32 cellular contexts compared by ENCODE assay signal in genomic region chr3:190456779-190457178, GRCh38. TPM values are rescaled to one million over a fixed set of nuclear protein-coding genes. Genes with fewer than 3 reads are reported as not detected.
"Had no signal": no experiment of that assay in that cellular context is flagged by ENCODE, and none has a peak within 500 bp of the region (broad histone marks: within the 10 kb centered on the region; RNA-seq: fewer than 3 reads in every experiment).

No MANE protein-coding gene starts in this region.

- H2AFZ ChIP-seq: hepatocyte, neural progenitor cell had no signal

- H3K9me3 ChIP-seq: colonic mucosa, gastroesophageal sphincter, lower lobe of right lung, spleen, testis, transverse colon had no signal

- ATAC-seq: activated naive CD8-positive, alpha-beta T cell treated with anti-CD3 and anti-CD28 coated beads, Interleukin-2, amount 50 U/mL, for 24 hours; gastroesophageal sphincter; left lobe of liver; lower lobe of right lung; natural killer cell; right cardiac atrium; T-helper 17 cell had no signal

- DNase-seq: activated CD4-positive, alpha-beta memory T cell treated with anti-CD3 and anti-CD28 coated beads, Interleukin-2, amount 10 ng/mL, durations not matched to agents 7 days and 5 days; activated CD4-positive, alpha-beta T cell treated with anti-CD3 and anti-CD28 coated beads, Interleukin-2, amount 10 ng/mL, durations not matched to agents 24 days and 14 days; activated CD4-positive, CD25-positive, alpha-beta regulatory T cell treated with anti-CD3 and anti-CD28 coated beads, Interleukin-2, amount 50 U/mL, for 72 hours; activated CD8-positive, alpha-beta memory T cell treated with anti-CD3 and anti-CD28 coated beads, Interleukin-2, amount 50 U/mL, for 48 hours; activated gamma-delta T cell; activated naive CD8-positive, alpha-beta T cell treated with anti-CD3 and anti-CD28 coated beads, Interleukin-2, amount 50 U/mL, for 24 hours; activated T-cell treated with anti-CD3 and anti-CD28 coated beads, Interleukin-2, amount 50 U/mL, for 24 hours; amygdala; colonic mucosa; effector CD8-positive, alpha-beta T cell; erythroblast; kidney; lower lobe of right lung; mesendoderm; natural killer cell; occipital lobe; right cardiac atrium; spleen; stimulated activated CD4-positive, alpha-beta T cell treated with anti-CD3 and anti-CD28 coated beads, Interleukin-2, amount 100 ng/mL, for 48 hours; stimulated activated naive CD4-positive, alpha-beta T cell treated with Interleukin-2 at 50 U/mL for 16 hours; T-helper 17 cell; testis; transverse colon had no signal

- H3K36me3 Mint-ChIP-seq: activated naive CD4-positive, alpha-beta T cell treated with anti-CD3 and anti-CD28 coated beads, Interleukin-2, amount 50 U/mL, for 24 hours; natural killer cell; neural progenitor cell had no signal

- H3K27me3 ChIP-seq: colonic mucosa, gastroesophageal sphincter, hepatocyte, neural progenitor cell, spleen, testis, transverse colon had no signal

- H3K4me3 ChIP-seq: colonic mucosa, gastroesophageal sphincter, hepatocyte, lower lobe of right lung, neural progenitor cell, spleen, testis, transverse colon had no signal

- H3K4me1 Mint-ChIP-seq: activated CD4-positive, alpha-beta memory T cell treated with anti-CD3 and anti-CD28 coated beads, Interleukin-2, amount 10 ng/mL, durations not matched to agents 7 days and 5 days; activated CD4-positive, alpha-beta T cell treated with anti-CD3 and anti-CD28 coated beads, Interleukin-2, amount 10 ng/mL, durations not matched to agents 24 days and 14 days; activated naive CD4-positive, alpha-beta T cell treated with anti-CD3 and anti-CD28 coated beads, Interleukin-2, amount 50 U/mL, for 24 hours; activated naive CD8-positive, alpha-beta T cell treated with anti-CD3 and anti-CD28 coated beads, Interleukin-2, amount 50 U/mL, for 24 hours; natural killer cell; neural progenitor cell had no signal

- H3K4me2 ChIP-seq: hepatocyte, neural progenitor cell had no signal

- H3K9me3 Mint-ChIP-seq: activated CD4-positive, alpha-beta memory T cell treated with anti-CD3 and anti-CD28 coated beads, Interleukin-2, amount 10 ng/mL, durations not matched to agents 7 days and 5 days; activated CD4-positive, alpha-beta T cell treated with anti-CD3 and anti-CD28 coated beads, Interleukin-2, amount 10 ng/mL, durations not matched to agents 24 days and 14 days; activated naive CD4-positive, alpha-beta T cell treated with anti-CD3 and anti-CD28 coated beads, Interleukin-2, amount 50 U/mL, for 24 hours; activated naive CD8-positive, alpha-beta T cell treated with anti-CD3 and anti-CD28 coated beads, Interleukin-2, amount 50 U/mL, for 24 hours; activated T-cell treated with anti-CD3 and anti-CD28 coated beads, Interleukin-2, amount 50 U/mL, for 24 hours; neural progenitor cell had no signal

- H3K4me1 ChIP-seq: colonic mucosa, gastroesophageal sphincter, lower lobe of right lung, neural progenitor cell, spleen, testis, transverse colon had no signal

- H3K9ac ChIP-seq: neural progenitor cell had no signal

- H3K36me3 ChIP-seq: colonic mucosa, gastroesophageal sphincter, lower lobe of right lung, neural progenitor cell, spleen, transverse colon had no signal

- H3K79me2 ChIP-seq: hepatocyte had no signal

- H3K27ac ChIP-seq: colonic mucosa, gastroesophageal sphincter, hepatocyte, lower lobe of right lung, neural progenitor cell, spleen, testis, transverse colon had no signal

- H3K4me3 Mint-ChIP-seq: activated CD4-positive, alpha-beta memory T cell treated with anti-CD3 and anti-CD28 coated beads, Interleukin-2, amount 10 ng/mL, durations not matched to agents 7 days and 5 days; activated CD4-positive, alpha-beta T cell treated with anti-CD3 and anti-CD28 coated beads, Interleukin-2, amount 10 ng/mL, durations not matched to agents 24 days and 14 days; activated naive CD4-positive, alpha-beta T cell treated with anti-CD3 and anti-CD28 coated beads, Interleukin-2, amount 50 U/mL, for 24 hours; activated naive CD8-positive, alpha-beta T cell treated with anti-CD3 and anti-CD28 coated beads, Interleukin-2, amount 50 U/mL, for 24 hours; activated T-cell treated with anti-CD3 and anti-CD28 coated beads, Interleukin-2, amount 50 U/mL, for 24 hours; natural killer cell; neural progenitor cell; T-helper 17 cell had no signal

- FAIRE-seq: endometrium, kidney had no signal

- H3K27ac Mint-ChIP-seq: activated CD4-positive, alpha-beta memory T cell treated with anti-CD3 and anti-CD28 coated beads, Interleukin-2, amount 10 ng/mL, durations not matched to agents 7 days and 5 days; activated CD4-positive, alpha-beta T cell treated with anti-CD3 and anti-CD28 coated beads, Interleukin-2, amount 10 ng/mL, durations not matched to agents 24 days and 14 days; activated naive CD4-positive, alpha-beta T cell treated with anti-CD3 and anti-CD28 coated beads, Interleukin-2, amount 50 U/mL, for 24 hours; activated naive CD8-positive, alpha-beta T cell treated with anti-CD3 and anti-CD28 coated beads, Interleukin-2, amount 50 U/mL, for 24 hours; activated T-cell treated with anti-CD3 and anti-CD28 coated beads, Interleukin-2, amount 50 U/mL, for 24 hours; natural killer cell; neural progenitor cell; T-helper 17 cell had no signal

RNA-seq across cellular contexts. Expression of gene TMEM207, which starts 7.1 kb away (rescaled TPM):
- total RNA-seq: activated CD4-positive, alpha-beta memory T cell treated with anti-CD3 and anti-CD28 coated beads, Interleukin-2, amount 10 ng/mL, durations not matched to agents 7 days and 5 days; activated CD4-positive, alpha-beta T cell treated with anti-CD3 and anti-CD28 coated beads, Interleukin-2, amount 10 ng/mL, durations not matched to agents 24 days and 14 days; colonic mucosa; dermis microvascular lymphatic vessel endothelial cell; gastroesophageal sphincter; kidney; left lobe of liver; lower lobe of right lung; mononuclear cell; natural killer cell; occipital lobe; right cardiac atrium; spleen; T-helper 17 cell; transverse colon; urinary bladder had no signal
- polyA plus RNA-seq: right cardiac atrium, spleen, urinary bladder had no signal
